In genomic region chr2:11128258-11128951, GRCh38 we compare ENCODE assay signal across 12 cellular contexts. TPM values are rescaled to one million over a fixed set of nuclear protein-coding genes. Genes with fewer than 3 reads are reported as not detected.
A peak's percentile ranks its signal among the peaks of the same experiment; 100 is the strongest.
DNase-seq lines count a peak whose midpoint lies in the region; ATAC-seq and TF ChIP-seq lines count a peak whose summit lies in the region.
"Had no signal": no experiment of that assay in that cellular context is flagged by ENCODE, and none has a peak within 500 bp of the region (broad histone marks: within the 10 kb centered on the region; RNA-seq: fewer than 3 reads in every experiment).

No MANE protein-coding gene starts in this region.

- H3K36me3 Mint-ChIP-seq in MCF 10A (ENCODE audit: insufficient read depth, unreplicated experiment): no peaks in the 10 kb centered on the region

- POLR2A ChIA-PET in MCF 10A (lab: Yijun Ruan, JAX): no interaction called here

- BruUV-seq in MCF 10A (replicated peaks; lab: Mats Ljungman, UMichigan): no TSS peak

- no peak for TF ChIP-seq CTCF in MCF 10A (IDR thresholded peaks at IDR 0.05; ENCODE audit: unreplicated experiment)

- no peaks in the 10 kb centered on the region; the same call in 1 of the 2 replicates for H3K27me3 ChIP-seq in H7 (ENCODE audit: control insufficient read depth, insufficient read depth, low read length)
- H3K27me3 ChIP-seq: BLaER1 treated with 17β-estradiol and CSF1 and Interleukin-3, amounts not matched to agents 10 nM and 100 nM had no signal

- no peak overlapping the region for H3K4me3 Mint-ChIP-seq in MCF 10A (ENCODE audit: unreplicated experiment)

- peaks cover 16% of the 10 kb centered on the region for H3K27me3 Mint-ChIP-seq in MCF 10A (ENCODE audit: insufficient read depth, unreplicated experiment)

- CTCF ChIA-PET in MCF 10A (lab: Yijun Ruan, JAX): interaction anchor here (0.6 to 14.0 kb wide), 6 partner anchors 6 to 455 kb away, joined by 3 to 189 read pairs (median 52); no protein-coding TSS in a partner anchor

- DNase-seq in AG08396 (ENCODE audit: low spot score): peak; percentile 51
- peak; percentile 61 for DNase-seq in HS-5 (ENCODE audit: low read depth)
- peak; percentile 60 for DNase-seq in MCF 10A (ENCODE audit: unreplicated experiment)
- DNase-seq in lung microvascular endothelial cell (ENCODE audit: low read depth in 2 of 2): peak; percentile 88 to 94
- DNase-seq in H7: no peak
- DNase-seq in NCI-H524 (lab: John Stamatoyannopoulos, UW): no peak
- DNase-seq: NCI-H1436 treated with DMSO at 0.1 percent for 48 hours, small intestine, T-helper 9 cell had no signal

- intact Hi-C loops in MCF 10A (cut with micrococcal nuclease): loop anchor here (10.0 kb wide), 1 partner anchor 424 kb away; no protein-coding TSS in a partner anchor

- no peak overlapping the region for H3K27ac Mint-ChIP-seq in MCF 10A (ENCODE audit: low read depth, unreplicated experiment)

- peaks cover 7% of the 10 kb centered on the region for H3K4me1 Mint-ChIP-seq in MCF 10A (ENCODE audit: insufficient read depth, unreplicated experiment)

- no peak for ATAC-seq in activated CD4-positive, CD25-positive, alpha-beta regulatory T cell treated with anti-CD3 and anti-CD28 coated beads, Interleukin-2, amount 50 U/mL, for 24 hours
- ATAC-seq in HG03565 (IDR thresholded peaks at IDR 0.05; ENCODE audit: unreplicated experiment): no peak

- H3K36me3 ChIP-seq in H7 (replicated peaks; ENCODE audit: control insufficient read depth, insufficient read depth, low read length): no peaks in the 10 kb centered on the region
- H3K36me3 ChIP-seq: BLaER1 treated with 17β-estradiol and CSF1 and Interleukin-3, amounts not matched to agents 10 nM and 100 nM had no signal

- H3K9me3 Mint-ChIP-seq in MCF 10A (ENCODE audit: unreplicated experiment): no peaks in the 10 kb centered on the region

- H3K4me3 ChIP-seq in H7 (ENCODE audit: insufficient read depth, low read depth, low read length): no peak overlapping the region

RNA-seq across cellular contexts. Expression of gene SLC66A3, which starts 26.9 kb away (rescaled TPM):
- total RNA-seq in MCF 10A (2022) (3.7 and 5.0 TPM in 2 replicates), lung microvascular endothelial cell (35.5 and 37.1 TPM in 2 replicates)
- 16.1 and 21.1 TPM in 2 replicates for total RNA-seq in H7 (2014; rRNA removed; shearing (Covaris generic))

Comparison
In these comparisons a context has a peak if more than half of its experiments do, and no peak if none do; other contexts are left out.
1. DNase-seq: peak in AG08396 (single experiment), HS-5 (single experiment), MCF 10A (single experiment) and lung microvascular endothelial cell (2 of 2); none in H7 (single experiment) and NCI-H524 (0 of 2).